18 cellular contexts compared by ENCODE assay signal in the genomic region with DNA sequence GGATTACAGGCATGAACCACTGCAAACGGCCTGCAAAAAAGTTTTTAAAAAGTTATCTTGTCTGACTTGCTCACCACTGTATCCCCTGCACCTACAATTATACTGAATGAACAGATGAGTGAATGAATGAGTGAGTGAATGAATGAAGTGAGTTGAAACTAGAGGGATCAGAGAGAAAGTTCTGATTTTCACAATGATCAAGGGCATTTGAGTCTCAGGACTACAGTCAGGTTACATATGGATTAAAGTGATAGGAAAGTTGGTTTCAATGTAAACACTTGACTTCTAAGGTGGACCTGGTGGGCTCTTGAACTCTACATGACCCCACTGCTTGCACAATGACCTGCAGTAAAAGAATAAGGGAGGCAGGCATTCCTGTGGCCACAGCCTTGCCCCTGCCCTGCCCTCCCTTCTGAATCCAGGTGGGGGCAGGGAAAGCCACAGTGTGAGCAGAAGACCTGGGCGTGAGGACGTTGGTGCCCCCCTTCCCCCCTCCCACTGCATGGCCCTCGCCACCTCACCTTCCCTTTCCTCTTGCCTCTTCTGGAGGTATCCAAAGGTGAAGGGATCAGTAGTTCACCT. TPM values are rescaled to one million over a fixed set of nuclear protein-coding genes. Genes with fewer than 3 reads are reported as not detected.
DNase-seq lines count a peak whose midpoint lies in the region; FAIRE-seq and TF ChIP-seq lines count a peak whose summit lies in the region.
"Had no signal": no experiment of that assay in that cellular context is flagged by ENCODE, and none has a peak within 500 bp of the region (broad histone marks: within the 10 kb centered on the region; RNA-seq: fewer than 3 reads in every experiment).

No MANE protein-coding gene starts in this region.

- H3K9me3 ChIP-seq in neuronal stem cell (replicated peaks in 1 of 2; ENCODE audit: control insufficient read depth in 2 of 2, insufficient read depth in 1 of 2, low read depth in 1 of 2, low read length in 2 of 2) (no peaks in the 10 kb centered on the region), esophagus muscularis mucosa (no peaks in the 10 kb centered on the region)
- H3K9me3 ChIP-seq: BE2C had no signal

- no peak for TF ChIP-seq CTCF in esophagus muscularis mucosa (IDR thresholded peaks at IDR 0.05)
- TF ChIP-seq CTCF in D721Med (IDR thresholded peaks at IDR 0.05; ENCODE audit: insufficient read depth, missing control alignments) = no peak

- no peak overlapping the region for H3K9ac ChIP-seq in neuronal stem cell (ENCODE audit: low read depth, low read length, poor library complexity)

- H3K36me3 ChIP-seq in neuronal stem cell (replicated peaks in 1 of 2; ENCODE audit: control insufficient read depth in 2 of 2, insufficient read depth in 2 of 2, low read length in 2 of 2) (no peaks in the 10 kb centered on the region), esophagus muscularis mucosa (no peaks in the 10 kb centered on the region)
- H3K36me3 ChIP-seq: BE2C had no signal

- H3K23ac ChIP-seq in neuronal stem cell (ENCODE audit: low read depth, low read length, poor library complexity) = no peak overlapping the region

- no CpG with 5 or more reads among the region's 4 CpGs for WGBS in neuronal stem cell (ENCODE audit: extremely low coverage in 2 of 2, insufficient read length in 2 of 2, insufficient replicate concordance in 1 of 2), 2 donors
- WGBS in esophagus muscularis mucosa = 68% methylated on average over 4 of the region's 4 CpGs

- no peak overlapping the region for H2AK5ac ChIP-seq in neuronal stem cell (ENCODE audit: low read depth, low read length)

- no peak for TF ChIP-seq EP300 in esophagus muscularis mucosa (IDR thresholded peaks at IDR 0.05)

- H2BK12ac ChIP-seq in neuronal stem cell (ENCODE audit: low read length) = no peak overlapping the region

- intact Hi-C loops in esophagus muscularis mucosa (cut with DNase I) = loop anchor here (5.0 kb wide), 1 partner anchor 73 kb away; no protein-coding TSS in a partner anchor

- FAIRE-seq in D721Med (lab: Jason Lieb, UNC) = no peak

- no peak overlapping the region for H4K8ac ChIP-seq in neuronal stem cell (ENCODE audit: low read depth, low read length)

- no peak overlapping the region for H2BK5ac ChIP-seq in neuronal stem cell (ENCODE audit: low read length)

- H3K4me3 ChIP-seq in neuronal stem cell (ENCODE audit: low read length in 2 of 2) = no peak overlapping the region
- H3K4me3 ChIP-seq in esophagus muscularis mucosa = no peak overlapping the region
- H3K4me3 ChIP-seq: dorsolateral prefrontal cortex had no signal

- H3K27me3 ChIP-seq in neuronal stem cell (ENCODE audit: control insufficient read depth in 3 of 3, insufficient read depth in 3 of 3, low read depth in 1 of 3, low read length in 3 of 3) (no peaks in the 10 kb centered on the region), esophagus muscularis mucosa (peaks cover 0 to 9% (median 0%) of the 10 kb centered on the region in 4 donors)
- H3K27me3 ChIP-seq: BE2C had no signal

- no peak overlapping the region for H3K4me2 ChIP-seq in neuronal stem cell (ENCODE audit: insufficient read depth, low read length, poor library complexity, severe bottlenecking)

- no peak for TF ChIP-seq POLR2A in esophagus muscularis mucosa (IDR thresholded peaks at IDR 0.05; ENCODE audit: low read depth)

- H3K18ac ChIP-seq in neuronal stem cell (ENCODE audit: low read length) = peak overlapping the region; percentile 71

- no peak overlapping the region for H2BK120ac ChIP-seq in neuronal stem cell (ENCODE audit: low read depth, low read length)

- no peak overlapping the region for H2AFZ ChIP-seq in neuronal stem cell (ENCODE audit: low read length)

- H3K27ac ChIP-seq in neuronal stem cell (replicated peaks; ENCODE audit: low read length) (no peak overlapping the region), esophagus muscularis mucosa (replicated peaks in 1 of 4) (no peak overlapping the region)
- H3K27ac ChIP-seq: dorsolateral prefrontal cortex, RWPE1 had no signal

- H3K4me1 ChIP-seq in neuronal stem cell (ENCODE audit: control insufficient read depth in 2 of 2, insufficient read depth in 1 of 2, low read depth in 1 of 2, low read length in 2 of 2) (peaks cover 3 to 9% of the 10 kb centered on the region in 2 donors), esophagus muscularis mucosa (peaks cover 0 to 8% (median 1%) of the 10 kb centered on the region in 4 donors)
- H3K4me1 ChIP-seq: BE2C had no signal

- H3K79me1 ChIP-seq in neuronal stem cell (ENCODE audit: low read depth, low read length) = no peaks in the 10 kb centered on the region

- H3K14ac ChIP-seq in neuronal stem cell (ENCODE audit: low read length) = no peak overlapping the region

- no peak overlapping the region for H4K91ac ChIP-seq in neuronal stem cell (ENCODE audit: low read depth, low read length, poor library complexity)

- DNase-seq in HT-29 (ENCODE audit: low spot score) (peak; percentile 48), astrocyte of the hippocampus (ENCODE audit: low read depth, low spot score) (peak; percentile 56), neuronal stem cell (ENCODE audit: low spot score) (no peak), esophagus muscularis mucosa (ENCODE audit: extremely low spot score) (no peak), NCI-H1092 treated with DMSO at 0.1 percent for 48 hours (lab: John Stamatoyannopoulos, UW) (no peak), D721Med (ENCODE audit: insufficient read length, low spot score) (no peak)
- DNase-seq: activated naive CD4-positive, alpha-beta T cell; BE2C; DMS153; dorsolateral prefrontal cortex; natural killer cell; NCI-H2029; retina; T-helper 1 cell had no signal

- H3K4ac ChIP-seq in neuronal stem cell (ENCODE audit: low read length) = no peak overlapping the region

- H2BK15ac ChIP-seq in neuronal stem cell (ENCODE audit: low read length) = no peak overlapping the region

RNA-seq across cellular contexts. Expression of a gene that starts 10.7 kb away (rescaled TPM):
- not detected in 2 replicates for total RNA-seq in HT-29 (2014; rRNA removed; shearing (Covaris generic))
- polyA plus RNA-seq in neuronal stem cell (2013, experiment 1 of 2) = 1.6 TPM
- 1.2 TPM for polyA plus RNA-seq in neuronal stem cell (2013, experiment 2 of 2)
- total RNA-seq in esophagus muscularis mucosa = not detected
- total RNA-seq: LHCN-M2, lower leg skin, natural killer cell had no signal

RNA-seq across cellular contexts. Expression of a gene that starts 15.7 kb away (rescaled TPM):
- total RNA-seq in HT-29 (2014; rRNA removed; shearing (Covaris generic)) = not detected in 2 replicates
- not detected for polyA plus RNA-seq in neuronal stem cell (2013, experiment 1 of 2)
- not detected for polyA plus RNA-seq in neuronal stem cell (2013, experiment 2 of 2)
- total RNA-seq in esophagus muscularis mucosa = not detected
- total RNA-seq: LHCN-M2, lower leg skin, natural killer cell, temporal lobe had no signal

RNA-seq across cellular contexts. Expression of a gene that starts 33.2 kb away (rescaled TPM):
- not detected in 2 replicates for total RNA-seq in HT-29 (2014; rRNA removed; shearing (Covaris generic))
- not detected for polyA plus RNA-seq in neuronal stem cell (2013, experiment 1 of 2)
- polyA plus RNA-seq in neuronal stem cell (2013, experiment 2 of 2) = not detected
- not detected for total RNA-seq in esophagus muscularis mucosa
- total RNA-seq: LHCN-M2, lower leg skin, natural killer cell, temporal lobe had no signal

RNA-seq across cellular contexts. Expression of a gene that starts 49.5 kb away (rescaled TPM):
- not detected in 2 replicates for total RNA-seq in HT-29 (2014; rRNA removed; shearing (Covaris generic))
- not detected for polyA plus RNA-seq in neuronal stem cell (2013, experiment 1 of 2)
- not detected for polyA plus RNA-seq in neuronal stem cell (2013, experiment 2 of 2)
- total RNA-seq in esophagus muscularis mucosa = not detected
- total RNA-seq: dorsolateral prefrontal cortex, LHCN-M2, lower leg skin, natural killer cell, temporal lobe had no signal

RNA-seq across cellular contexts. Expression of a gene that starts 54.8 kb away (rescaled TPM):
- total RNA-seq in HT-29 (2014; rRNA removed; shearing (Covaris generic)) = not detected in 2 replicates
- polyA plus RNA-seq in neuronal stem cell (2013, experiment 1 of 2) = 0.99 TPM
- 1.1 TPM for polyA plus RNA-seq in neuronal stem cell (2013, experiment 2 of 2)
- not detected for total RNA-seq in esophagus muscularis mucosa
- total RNA-seq: LHCN-M2, lower leg skin, natural killer cell had no signal

Comparison
In these comparisons a context has a peak if more than half of its experiments do, and no peak if none do; other contexts are left out.
1. DNase-seq: peak in HT-29 (single experiment) and astrocyte of the hippocampus (single experiment); none in neuronal stem cell (single experiment), esophagus muscularis mucosa (single experiment), NCI-H1092 treated with DMSO at 0.1 percent for 48 hours (single experiment) and D721Med (single experiment).